Comparison of ENCODE assay signal across 9 cellular contexts in the genomic region with DNA sequence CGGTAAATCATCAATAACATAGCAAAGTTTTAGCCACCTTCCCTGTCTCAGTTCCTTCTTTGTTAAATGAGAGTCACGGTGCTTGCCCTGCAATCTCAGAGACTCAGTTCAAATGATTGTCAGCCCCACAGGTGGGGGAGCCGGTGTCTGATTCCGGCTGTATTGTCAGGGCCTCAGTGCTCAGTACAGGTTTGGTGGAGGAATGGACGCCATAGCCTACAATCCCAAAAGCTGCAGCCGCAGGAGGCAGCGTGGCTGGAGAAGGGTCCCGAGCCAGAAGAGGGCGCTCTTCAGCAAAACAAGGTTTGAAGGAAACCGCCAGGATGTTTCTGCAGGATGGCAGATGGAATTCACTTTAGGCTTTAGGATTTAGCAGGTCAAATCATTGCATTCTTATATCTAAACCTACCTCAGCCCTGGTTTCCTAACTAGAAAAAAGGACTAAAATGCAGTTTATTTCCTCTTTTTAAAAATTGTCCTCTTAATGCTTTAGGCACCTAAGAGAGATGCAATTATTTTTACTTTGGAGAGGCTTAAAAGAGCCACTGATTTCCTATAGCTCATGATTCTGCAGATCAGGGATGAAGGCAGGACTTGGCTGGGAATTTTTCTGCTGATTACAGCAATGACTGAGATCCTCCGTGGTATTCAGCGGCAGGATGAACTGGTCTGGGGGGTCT. TPM values are rescaled to one million over a fixed set of nuclear protein-coding genes. Genes with fewer than 3 reads are reported as not detected.
DNase-seq lines count a peak whose midpoint lies in the region; ATAC-seq and TF ChIP-seq lines count a peak whose summit lies in the region.
"Had no signal": no experiment of that assay in that cellular context is flagged by ENCODE, and none has a peak within 500 bp of the region (broad histone marks: within the 10 kb centered on the region; RNA-seq: fewer than 3 reads in every experiment).

No MANE protein-coding gene starts in this region.

- POLR2A ChIA-PET in Panc1 (lab: Charles Lee) = interaction anchor here (0.6 kb wide), 1 partner anchor 109 kb away, joined by 3 read pairs; no protein-coding TSS in a partner anchor

- H3K27me3 ChIP-seq in DND-41 (ENCODE audit: insufficient read depth, low read length, poor library complexity) (peaks cover 7% of the 10 kb centered on the region), Panc1 (ENCODE audit: control insufficient read depth, insufficient read depth, low read length) (no peaks in the 10 kb centered on the region), fibroblast of lung (ENCODE audit: control insufficient read depth, insufficient read depth, low read length) (no peaks in the 10 kb centered on the region), suprapubic skin (no peaks in the 10 kb centered on the region)

- H3K4me3 Mint-ChIP-seq in nephron = no peak overlapping the region
- H3K4me3 Mint-ChIP-seq: activated naive CD8-positive, alpha-beta T cell had no signal

- TF ChIP-seq CTCF in DND-41 (IDR thresholded peaks at IDR 0.05; ENCODE audit: borderline replicate concordance, extremely low read depth, low read length, poor library complexity, severe bottlenecking) (peak; percentile 90), LNCaP clone FGC (IDR thresholded peaks at IDR 0.05; ENCODE audit: control insufficient read depth, extremely low read depth, insufficient read depth) (peak; percentile 92), Panc1 (IDR thresholded peaks at IDR 0.05) (peak; percentile 80), fibroblast of lung (conservative IDR thresholded peaks at IDR 0.05 in 1 of 2, IDR thresholded peaks at IDR 0.05 in 1 of 2; ENCODE audit: low read depth in 1 of 2, low read length in 2 of 2) (peak; percentile 85 to 93), nephron (IDR thresholded peaks at IDR 0.05; ENCODE audit: unreplicated experiment in 3 of 3) (peak; percentile 84 to 89 (median 84)), suprapubic skin (IDR thresholded peaks at IDR 0.05) (peak; percentile 86 to 88)

- H4K20me1 ChIP-seq in DND-41 (ENCODE audit: insufficient read depth, low read length) = no peaks in the 10 kb centered on the region
- H4K20me1 ChIP-seq in fibroblast of lung (ENCODE audit: control insufficient read depth, extremely low read depth, insufficient read depth, low read length) = no peaks in the 10 kb centered on the region

- no peaks in the 10 kb centered on the region for H3K36me3 Mint-ChIP-seq in nephron (ENCODE audit: low read depth)
- H3K36me3 Mint-ChIP-seq: activated naive CD8-positive, alpha-beta T cell had no signal

- CTCF ChIA-PET in Panc1 (lab: Charles Lee) = interaction anchor here (1.0 to 1.3 kb wide), 2 partner anchors 118 to 181 kb away, joined by 3 to 4 read pairs; no protein-coding TSS in a partner anchor

- no peak overlapping the region for H3K4me3 ChIP-seq in DND-41 (ENCODE audit: low read depth in 1 of 2, low read length in 2 of 2)
- no peak overlapping the region for H3K4me3 ChIP-seq in LNCaP clone FGC (ENCODE audit: low read depth, low read length)
- no peak overlapping the region for H3K4me3 ChIP-seq in Panc1 (ENCODE audit: low read depth in 2 of 2, low read length in 2 of 2)
- H3K4me3 ChIP-seq in fibroblast of lung (replicated peaks in 1 of 4; ENCODE audit: control extremely low read depth in 1 of 4, insufficient read depth in 1 of 4, low read depth in 3 of 4, low read length in 4 of 4) = no peak overlapping the region
- H3K4me3 ChIP-seq in suprapubic skin = no peak overlapping the region

- H3K4me2 ChIP-seq in DND-41 (ENCODE audit: insufficient read depth, low read length) = no peak overlapping the region
- no peak overlapping the region for H3K4me2 ChIP-seq in fibroblast of lung (ENCODE audit: extremely low read depth, insufficient read depth, low read length)

- no peak overlapping the region for H3K9ac ChIP-seq in DND-41 (ENCODE audit: low read depth, low read length)
- H3K9ac ChIP-seq in fibroblast of lung (ENCODE audit: insufficient read depth, low read length) = no peak overlapping the region

- intact Hi-C loops in Panc1 (cut with micrococcal nuclease; ENCODE audit: unreplicated experiment) = loop anchor here (1.0 to 10.0 kb wide), 3 partner anchors 117 to 253 kb away; a partner anchor contains a TSS

- no peaks in the 10 kb centered on the region for H3K36me3 ChIP-seq in DND-41 (ENCODE audit: insufficient read depth, low read length)
- H3K36me3 ChIP-seq in Panc1 (ENCODE audit: control insufficient read depth, insufficient read depth, low read length) = no peaks in the 10 kb centered on the region
- no peaks in the 10 kb centered on the region for H3K36me3 ChIP-seq in fibroblast of lung (ENCODE audit: control insufficient read depth, insufficient read depth, low read length)
- no peaks in the 10 kb centered on the region for H3K36me3 ChIP-seq in suprapubic skin

- no peaks in the 10 kb centered on the region for H3K9me3 Mint-ChIP-seq in nephron

- H3K27ac ChIP-seq in DND-41 (ENCODE audit: low read length) (no peak overlapping the region), Panc1 (ENCODE audit: low read length) (no peak overlapping the region), fibroblast of lung (ENCODE audit: insufficient read depth, low read length) (no peak overlapping the region), suprapubic skin (no peak overlapping the region)

- BruUV-seq in Panc1 (replicated peaks; lab: Mats Ljungman, UMichigan) = no TSS peak

- H3K4me1 ChIP-seq in DND-41 (ENCODE audit: insufficient read depth, low read length) = no peaks in the 10 kb centered on the region
- H3K4me1 ChIP-seq in Panc1 (ENCODE audit: control insufficient read depth, insufficient read depth, low read length) = no peaks in the 10 kb centered on the region
- H3K4me1 ChIP-seq in fibroblast of lung (ENCODE audit: control insufficient read depth, extremely low read depth, insufficient read depth, low read length) = peaks cover 6% of the 10 kb centered on the region
- H3K4me1 ChIP-seq in suprapubic skin = peaks cover 29% of the 10 kb centered on the region

- no peak for TF ChIP-seq EP300 in suprapubic skin (IDR thresholded peaks at IDR 0.05)

- H3K79me2 ChIP-seq in DND-41 (ENCODE audit: insufficient read depth, low read length) (no peaks in the 10 kb centered on the region), fibroblast of lung (ENCODE audit: control insufficient read depth, insufficient read depth, low read length) (no peaks in the 10 kb centered on the region)

- peak overlapping the region in 2 of 3 experiments; percentile 20 to 58 for H3K27ac Mint-ChIP-seq in nephron
- H3K27ac Mint-ChIP-seq: activated naive CD8-positive, alpha-beta T cell had no signal

- H3K27me3 Mint-ChIP-seq in nephron (ENCODE audit: low read depth) = peaks cover 14% of the 10 kb centered on the region
- H3K27me3 Mint-ChIP-seq: activated naive CD8-positive, alpha-beta T cell had no signal

- H3K4me1 Mint-ChIP-seq in nephron = peaks cover 39% of the 10 kb centered on the region

- DNase-seq in DND-41 = peak; percentile 74
- DNase-seq in LNCaP clone FGC (ENCODE audit: low read depth) = no peak
- no peak for DNase-seq in Panc1 (ENCODE audit: low read depth, low spot score)
- DNase-seq in activated T-cell treated with anti-CD3 and anti-CD28 coated beads, Interleukin-2, amount 50 U/mL, for 48 hours = peak; percentile 85 to 86
- peak; percentile 61 to 86 for DNase-seq in fibroblast of lung (ENCODE audit: low read depth in 2 of 2)
- DNase-seq in suprapubic skin (ENCODE audit: low spot score in 2 of 2) = peak; percentile 6 to 89

- H3K9me3 ChIP-seq in DND-41 (ENCODE audit: insufficient read depth, low read length, severe bottlenecking) (no peaks in the 10 kb centered on the region), Panc1 (ENCODE audit: control insufficient read depth, insufficient read depth, low read depth, low read length) (no peaks in the 10 kb centered on the region), fibroblast of lung (ENCODE audit: control insufficient read depth, insufficient read depth, low read depth, low read length) (no peaks in the 10 kb centered on the region), suprapubic skin (no peaks in the 10 kb centered on the region)

- ATAC-seq in DND-41 (ENCODE audit: insufficient read depth, low read depth) (peak; percentile 80), Panc1 (peak; percentile 86), HG03280 (IDR thresholded peaks at IDR 0.05; ENCODE audit: unreplicated experiment) (no peak)

- WGBS in suprapubic skin = 18% methylated on average over 12 of the region's 12 CpGs

- TF ChIP-seq POLR2A in suprapubic skin (IDR thresholded peaks at IDR 0.05) = no peak

- in situ Hi-C loops in Panc1 (cut with HindIII; ENCODE audit: low pct_unique_long_range_greater_than_20kb, low sequenced_read_pairs) = no loop called here

- H2AFZ ChIP-seq in DND-41 (ENCODE audit: low read depth, low read length) = 0 out of 2 replicates have a peak overlapping the region, but pooled peaks have one; percentile 14
- H2AFZ ChIP-seq in fibroblast of lung (ENCODE audit: low read length) = no peak overlapping the region

RNA-seq across cellular contexts. Expression of a gene that starts 29.2 kb away (rescaled TPM):
- total RNA-seq in Panc1 (2021; ENCODE audit: unreplicated experiment) (26.8 TPM), fibroblast of lung (71.4 and 178 TPM in 2 replicates), suprapubic skin (1,000 to 10,000 TPM; 2,120 to 3,987 (median 3,212) TPM)
- 10.0 TPM for polyA plus RNA-seq in Panc1 (2012; ENCODE audit: insufficient read length)
- polyA plus RNA-seq in fibroblast of lung = 24.6 and 347 TPM in 2 replicates
- 20.7 and 373 TPM in 2 replicates for polyA plus RNA-seq in fibroblast of lung (2012)
- polyA minus RNA-seq in fibroblast of lung (ENCODE audit: low replicate concordance) = 80.6 and 399 TPM in 2 replicates

Comparison
In these comparisons a context has a peak if more than half of its experiments do, and no peak if none do; other contexts are left out.
1. DNase-seq: peak in DND-41 (single experiment), activated T-cell treated with anti-CD3 and anti-CD28 coated beads, Interleukin-2, amount 50 U/mL, for 48 hours (2 of 2), fibroblast of lung (2 of 2) and suprapubic skin (2 of 2); none in LNCaP clone FGC (single experiment) and Panc1 (single experiment).
2. RNA of a gene that starts 29.2 kb away (total RNA-seq): 2,120 to 3,987 TPM in suprapubic skin; 71.4 to 178 TPM in fibroblast of lung and 26.8 TPM in Panc1 (single experiment); every median in the first group is over 10 times any median in the second.
3. Peak in every context shown above with its lines, with median percentiles within 50 percentile points of each other: CTCF ChIP-seq.